Comparison of ENCODE assay signal across 10 cellular contexts in the genomic region with DNA sequence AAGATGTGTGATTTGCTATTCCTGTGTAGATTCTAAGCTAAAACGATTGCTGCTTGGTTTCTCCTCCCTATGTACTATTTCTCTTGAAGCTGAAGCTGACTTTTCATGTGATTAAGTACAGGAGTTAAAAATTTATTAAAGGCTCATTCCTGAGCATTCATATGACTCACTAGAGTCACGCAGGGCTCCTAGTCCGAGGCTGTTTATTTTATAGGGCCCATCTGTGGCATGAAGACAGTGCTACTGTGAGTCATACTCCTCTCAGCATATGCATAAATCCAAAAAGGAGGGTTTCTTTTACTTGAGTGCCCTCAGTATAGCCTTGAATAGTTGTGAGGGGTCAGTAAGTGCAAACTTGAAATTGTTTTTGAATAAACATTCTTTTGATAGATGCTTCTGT.
A peak's percentile ranks its signal among the peaks of the same experiment; 100 is the strongest.
DNase-seq lines count a peak whose midpoint lies in the region; ATAC-seq, FAIRE-seq and TF ChIP-seq lines count a peak whose summit lies in the region.
"Had no signal": no experiment of that assay in that cellular context is flagged by ENCODE, and none has a peak within 500 bp of the region (broad histone marks: within the 10 kb centered on the region; RNA-seq: fewer than 3 reads in every experiment).

No MANE protein-coding gene starts in this region.

- peaks cover 6% of the 10 kb centered on the region for H3K9me3 Mint-ChIP-seq in activated CD4-positive, alpha-beta memory T cell treated with anti-CD3 and anti-CD28 coated beads for 36 hours

- CTCF ChIA-PET in A549 (lab: Yijun Ruan, JAX): interaction anchor here (1.0 to 1.8 kb wide), 4 partner anchors 10 to 67 kb away, joined by 4 to 8 read pairs (median 4); no protein-coding TSS in a partner anchor
- CTCF ChIA-PET in activated CD4-positive, alpha-beta memory T cell treated with anti-CD3 and anti-CD28 coated beads for 36 hours (lab: Charles Lee): no interaction called here

- no peak overlapping the region for H3K4me3 Mint-ChIP-seq in activated CD4-positive, alpha-beta memory T cell treated with anti-CD3 and anti-CD28 coated beads for 36 hours

- H3K27me3 Mint-ChIP-seq in activated CD4-positive, alpha-beta memory T cell treated with anti-CD3 and anti-CD28 coated beads for 36 hours: no peaks in the 10 kb centered on the region

- peak in 1 of 2 experiments; percentile 53; a peak in 4 of 5 replicates for TF ChIP-seq RAD21 in A549 (conservative IDR thresholded peaks at IDR 0.05 in 1 of 2, IDR thresholded peaks at IDR 0.05 in 1 of 2)

- H3K27me3 ChIP-seq in body of pancreas: no peaks in the 10 kb centered on the region

- TF ChIP-seq POLR2A in A549 (IDR thresholded peaks at IDR 0.05; ENCODE audit: low read length) (no peak), body of pancreas (IDR thresholded peaks at IDR 0.05) (no peak)

- peak overlapping the region; percentile 33; the same call in 1 of the 3 replicates for H3K4me3 ChIP-seq in A549
- no peak overlapping the region for H3K4me3 ChIP-seq in body of pancreas
- H3K4me3 ChIP-seq: prostate gland had no signal

- peak; percentile 89 to 90 for ATAC-seq in A549
- peak; percentile 46 for ATAC-seq in HG02759 (IDR thresholded peaks at IDR 0.05; ENCODE audit: unreplicated experiment)
- peak; percentile 47 for ATAC-seq in body of pancreas
- ATAC-seq in left colon: peak; percentile 23
- no peak for ATAC-seq in GM19023 (IDR thresholded peaks at IDR 0.05; ENCODE audit: unreplicated experiment)
- ATAC-seq in GM21619 (IDR thresholded peaks at IDR 0.05; ENCODE audit: unreplicated experiment): no peak
- ATAC-seq in GM18858 (IDR thresholded peaks at IDR 0.05; ENCODE audit: unreplicated experiment): no peak

- DNase-seq in A549 (ENCODE audit: low read depth in 1 of 2, low spot score in 1 of 2) (peak; percentile 57 to 87), body of pancreas (peak in 1 of 4 donors; percentile 40), left colon (no peak)
- DNase-seq in activated CD4-positive, alpha-beta memory T cell treated with anti-CD3 and anti-CD28 coated beads for 36 hours: no peak
- DNase-seq: effector memory CD4-positive, alpha-beta T cell had no signal

- WGBS in A549 (ENCODE audit: missing lambda C conversion rate): 0% methylated on average over 2 of the region's 3 CpGs
- 20 to 29% methylated on average over 3 of the region's 3 CpGs for WGBS in body of pancreas, 2 donors

- no peak for FAIRE-seq in A549 (lab: Jason Lieb, UNC)

- H3K27ac ChIP-seq in A549: peak overlapping the region; percentile 93 to 95
- peak overlapping the region in 1 of 4 donors; percentile 34 for H3K27ac ChIP-seq in body of pancreas
- H3K27ac ChIP-seq: prostate gland had no signal

- TF ChIP-seq CTCF in A549 (IDR thresholded peaks at IDR 0.05) (no peak), body of pancreas (IDR thresholded peaks at IDR 0.05) (no peak)

- H3K4me2 ChIP-seq in A549: peak overlapping the region; percentile 75

- H3K36me3 ChIP-seq in body of pancreas (replicated peaks in 1 of 2; ENCODE audit: insufficient read depth in 1 of 2, low read depth in 2 of 2): no peaks in the 10 kb centered on the region
- H3K36me3 ChIP-seq: prostate gland had no signal

- peaks cover 11% of the 10 kb centered on the region for H3K4me1 Mint-ChIP-seq in activated CD4-positive, alpha-beta memory T cell treated with anti-CD3 and anti-CD28 coated beads for 36 hours (ENCODE audit: low read depth)

- POLR2A ChIA-PET in A549 (lab: Yijun Ruan, JAX): interaction anchor here (2.1 kb wide), 1 partner anchor 44 kb away, joined by 7 read pairs; no protein-coding TSS in a partner anchor
- POLR2A ChIA-PET in activated CD4-positive, alpha-beta memory T cell treated with anti-CD3 and anti-CD28 coated beads for 36 hours (lab: Charles Lee): no interaction called here

- intact Hi-C loops in body of pancreas (cut with DNase I): no loop called here
- intact Hi-C loops in left colon (cut with DNase I, micrococcal nuclease): no loop called here
- intact Hi-C loops in activated CD4-positive, alpha-beta memory T cell treated with anti-CD3 and anti-CD28 coated beads for 36 hours (cut with micrococcal nuclease): no loop called here

- H3K9me3 ChIP-seq in A549: no peaks in the 10 kb centered on the region
- H3K9me3 ChIP-seq in body of pancreas: no peaks in the 10 kb centered on the region
- H3K9me3 ChIP-seq: prostate gland had no signal

- peak; percentile 82 to 83; a peak in 3 of 5 replicates for TF ChIP-seq EP300 in A549 (IDR thresholded peaks at IDR 0.05)

- no peak overlapping the region for H3K27ac Mint-ChIP-seq in activated CD4-positive, alpha-beta memory T cell treated with anti-CD3 and anti-CD28 coated beads for 36 hours

- no peaks in the 10 kb centered on the region for H3K36me3 Mint-ChIP-seq in activated CD4-positive, alpha-beta memory T cell treated with anti-CD3 and anti-CD28 coated beads for 36 hours

- H3K4me1 ChIP-seq in A549: peaks cover 92% of the 10 kb centered on the region
- peaks cover 19% of the 10 kb centered on the region for H3K4me1 ChIP-seq in body of pancreas
- H3K4me1 ChIP-seq: prostate gland had no signal

TF ChIP-seq in A549, 52 proteins besides CTCF, POLR2A, EP300 and RAD21 (continues in another document):
- TF ChIP-seq KDM5A (IDR thresholded peaks at IDR 0.05): no peak
- no peak for TF ChIP-seq NR3C1 (IDR thresholded peaks at IDR 0.05)
- TF ChIP-seq SREBF2 (IDR thresholded peaks at IDR 0.05): no peak
- TF ChIP-seq FOSB (CRISPR knock-in tag; IDR thresholded peaks at IDR 0.05): no peak
- no peak for TF ChIP-seq CBX2 (IDR thresholded peaks at IDR 0.05; ENCODE audit: borderline replicate concordance, low read depth)
- TF ChIP-seq, protein P1, sequence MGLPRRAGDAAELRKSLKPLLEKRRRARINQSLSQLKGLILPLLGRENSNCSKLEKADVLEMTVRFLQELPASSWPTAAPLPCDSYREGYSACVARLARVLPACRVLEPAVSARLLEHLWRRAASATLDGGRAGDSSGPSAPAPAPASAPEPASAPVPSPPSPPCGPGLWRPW (IDR thresholded peaks at IDR 0.05): no peak
- TF ChIP-seq POLR2AphosphoS2 (conservative IDR thresholded peaks at IDR 0.05; ENCODE audit: low read length): no peak
- no peak for TF ChIP-seq HOXA7 (CRISPR knock-in tag; IDR thresholded peaks at IDR 0.05)
- no peak for TF ChIP-seq ZFP36 (IDR thresholded peaks at IDR 0.05; ENCODE audit: borderline replicate concordance, partially characterized antibody)
- no peak for TF ChIP-seq FOXS1 (CRISPR knock-in tag; IDR thresholded peaks at IDR 0.05)
- peak; percentile 92 for TF ChIP-seq JUNB (IDR thresholded peaks at IDR 0.05)
- TF ChIP-seq CEBPB (IDR thresholded peaks at IDR 0.05): peak in 1 of 2 experiments; percentile 40; a peak in 2 of 4 replicates
- no peak for TF ChIP-seq CHD2 (IDR thresholded peaks at IDR 0.05; ENCODE audit: low read length, partially characterized antibody)
- 0 out of 2 replicates have a peak, but pooled peaks have one; percentile 25 for TF ChIP-seq MYC (IDR thresholded peaks at IDR 0.05; ENCODE audit: borderline replicate concordance, low read length)
- TF ChIP-seq, protein P2, sequence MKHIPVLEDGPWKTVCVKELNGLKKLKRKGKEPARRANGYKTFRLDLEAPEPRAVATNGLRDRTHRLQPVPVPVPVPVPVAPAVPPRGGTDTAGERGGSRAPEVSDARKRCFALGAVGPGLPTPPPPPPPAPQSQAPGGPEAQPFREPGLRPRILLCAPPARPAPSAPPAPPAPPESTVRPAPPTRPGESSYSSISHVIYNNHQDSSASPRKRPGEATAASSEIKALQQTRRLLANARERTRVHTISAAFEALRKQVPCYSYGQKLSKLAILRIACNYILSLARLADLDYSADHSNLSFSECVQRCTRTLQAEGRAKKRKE (CRISPR knock-in tag; IDR thresholded peaks at IDR 0.05; ENCODE audit: low read depth): no peak
- TF ChIP-seq ZC3H11A (IDR thresholded peaks at IDR 0.05): no peak
- no peak for TF ChIP-seq RCOR1 (IDR thresholded peaks at IDR 0.05; ENCODE audit: low read depth, low read length)
- TF ChIP-seq, protein P3, sequence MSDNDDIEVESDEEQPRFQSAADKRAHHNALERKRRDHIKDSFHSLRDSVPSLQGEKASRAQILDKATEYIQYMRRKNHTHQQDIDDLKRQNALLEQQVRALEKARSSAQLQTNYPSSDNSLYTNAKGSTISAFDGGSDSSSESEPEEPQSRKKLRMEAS (IDR thresholded peaks at IDR 0.05): 0 out of 2 replicates have a peak, but pooled peaks have one; percentile 43
- TF ChIP-seq, protein P4, sequence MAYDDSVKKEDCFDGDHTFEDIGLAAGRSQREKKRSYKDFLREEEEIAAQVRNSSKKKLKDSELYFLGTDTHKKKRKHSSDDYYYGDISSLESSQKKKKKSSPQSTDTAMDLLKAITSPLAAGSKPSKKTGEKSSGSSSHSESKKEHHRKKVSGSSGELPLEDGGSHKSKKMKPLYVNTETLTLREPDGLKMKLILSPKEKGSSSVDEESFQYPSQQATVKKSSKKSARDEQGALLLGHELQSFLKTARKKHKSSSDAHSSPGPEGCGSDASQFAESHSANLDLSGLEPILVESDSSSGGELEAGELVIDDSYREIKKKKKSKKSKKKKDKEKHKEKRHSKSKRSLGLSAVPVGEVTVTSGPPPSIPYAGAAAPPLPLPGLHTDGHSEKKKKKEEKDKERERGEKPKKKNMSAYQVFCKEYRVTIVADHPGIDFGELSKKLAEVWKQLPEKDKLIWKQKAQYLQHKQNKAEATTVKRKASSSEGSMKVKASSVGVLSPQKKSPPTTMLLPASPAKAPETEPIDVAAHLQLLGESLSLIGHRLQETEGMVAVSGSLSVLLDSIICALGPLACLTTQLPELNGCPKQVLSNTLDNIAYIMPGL (CRISPR knock-in tag; IDR thresholded peaks at IDR 0.05; ENCODE audit: borderline replicate concordance): no peak
- peak; percentile 79; the same call in 1 of the 2 replicates for TF ChIP-seq GATA3 (IDR thresholded peaks at IDR 0.05; ENCODE audit: borderline replicate concordance)
- no peak for TF ChIP-seq ZSCAN20 (CRISPR knock-in tag; IDR thresholded peaks at IDR 0.05)
- no peak for TF ChIP-seq EHMT2 (IDR thresholded peaks at IDR 0.05; ENCODE audit: low read depth)
- no peak for TF ChIP-seq TP53 (CRISPR knock-in tag; IDR thresholded peaks at IDR 0.05)
- TF ChIP-seq MAZ (IDR thresholded peaks at IDR 0.05; ENCODE audit: borderline replicate concordance, low read depth, low read length): no peak
- TF ChIP-seq, protein P5, sequence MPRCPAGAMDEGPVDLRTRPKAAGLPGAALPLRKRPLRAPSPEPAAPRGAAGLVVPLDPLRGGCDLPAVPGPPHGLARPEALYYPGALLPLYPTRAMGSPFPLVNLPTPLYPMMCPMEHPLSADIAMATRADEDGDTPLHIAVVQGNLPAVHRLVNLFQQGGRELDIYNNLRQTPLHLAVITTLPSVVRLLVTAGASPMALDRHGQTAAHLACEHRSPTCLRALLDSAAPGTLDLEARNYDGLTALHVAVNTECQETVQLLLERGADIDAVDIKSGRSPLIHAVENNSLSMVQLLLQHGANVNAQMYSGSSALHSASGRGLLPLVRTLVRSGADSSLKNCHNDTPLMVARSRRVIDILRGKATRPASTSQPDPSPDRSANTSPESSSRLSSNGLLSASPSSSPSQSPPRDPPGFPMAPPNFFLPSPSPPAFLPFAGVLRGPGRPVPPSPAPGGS (IDR thresholded peaks at IDR 0.05): 0 out of 3 replicates have a peak, but pooled peaks have one; percentile 60

Comparison
In these comparisons a context has a peak if more than half of its experiments do, and no peak if none do; other contexts are left out.
1. ATAC-seq: peak in A549 (2 of 2), HG02759 (single experiment), body of pancreas (single experiment) and left colon (single experiment); none in GM19023 (single experiment), GM21619 (single experiment) and GM18858 (single experiment).
2. DNase-seq: peak in A549 (2 of 2); none in left colon (0 of 2) and activated CD4-positive, alpha-beta memory T cell treated with anti-CD3 and anti-CD28 coated beads for 36 hours (single experiment).